ENCODE assay signal across 1 cellular context in genomic region chr16:23902223-23903000, GRCh38.
TF ChIP-seq lines count a peak whose summit lies in the region.

No MANE protein-coding gene starts in this region.

TF ChIP-seq in K562, 482 proteins besides CTCF, POLR2A, EP300 and RAD21 (continued from another document and continues in another):
- TF ChIP-seq ZBTB9 (CRISPR knock-in tag; IDR thresholded peaks at IDR 0.05) = no peak
- TF ChIP-seq SMARCA5 (IDR thresholded peaks at IDR 0.05) = peak; percentile 82
- TF ChIP-seq SRF (CRISPR knock-in tag; IDR thresholded peaks at IDR 0.05) = 0 out of 4 replicates have a peak, but pooled peaks of 1 of the 2 experiments have one; percentile 20
- TF ChIP-seq, protein P1, sequence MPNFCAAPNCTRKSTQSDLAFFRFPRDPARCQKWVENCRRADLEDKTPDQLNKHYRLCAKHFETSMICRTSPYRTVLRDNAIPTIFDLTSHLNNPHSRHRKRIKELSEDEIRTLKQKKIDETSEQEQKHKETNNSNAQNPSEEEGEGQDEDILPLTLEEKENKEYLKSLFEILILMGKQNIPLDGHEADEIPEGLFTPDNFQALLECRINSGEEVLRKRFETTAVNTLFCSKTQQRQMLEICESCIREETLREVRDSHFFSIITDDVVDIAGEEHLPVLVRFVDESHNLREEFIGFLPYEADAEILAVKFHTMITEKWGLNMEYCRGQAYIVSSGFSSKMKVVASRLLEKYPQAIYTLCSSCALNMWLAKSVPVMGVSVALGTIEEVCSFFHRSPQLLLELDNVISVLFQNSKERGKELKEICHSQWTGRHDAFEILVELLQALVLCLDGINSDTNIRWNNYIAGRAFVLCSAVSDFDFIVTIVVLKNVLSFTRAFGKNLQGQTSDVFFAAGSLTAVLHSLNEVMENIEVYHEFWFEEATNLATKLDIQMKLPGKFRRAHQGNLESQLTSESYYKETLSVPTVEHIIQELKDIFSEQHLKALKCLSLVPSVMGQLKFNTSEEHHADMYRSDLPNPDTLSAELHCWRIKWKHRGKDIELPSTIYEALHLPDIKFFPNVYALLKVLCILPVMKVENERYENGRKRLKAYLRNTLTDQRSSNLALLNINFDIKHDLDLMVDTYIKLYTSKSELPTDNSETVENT (CRISPR knock-in tag; IDR thresholded peaks at IDR 0.05) = no peak
- no peak for TF ChIP-seq BMI1 (IDR thresholded peaks at IDR 0.05; ENCODE audit: low read length)
- no peak for TF ChIP-seq THAP7 (CRISPR knock-in tag; IDR thresholded peaks at IDR 0.05)
- TF ChIP-seq HOXB6 (CRISPR knock-in tag; IDR thresholded peaks at IDR 0.05; ENCODE audit: borderline replicate concordance) = no peak
- TF ChIP-seq RBFOX2 (IDR thresholded peaks at IDR 0.05; ENCODE audit: low read depth, low read length) = no peak
- TF ChIP-seq, protein P2, sequence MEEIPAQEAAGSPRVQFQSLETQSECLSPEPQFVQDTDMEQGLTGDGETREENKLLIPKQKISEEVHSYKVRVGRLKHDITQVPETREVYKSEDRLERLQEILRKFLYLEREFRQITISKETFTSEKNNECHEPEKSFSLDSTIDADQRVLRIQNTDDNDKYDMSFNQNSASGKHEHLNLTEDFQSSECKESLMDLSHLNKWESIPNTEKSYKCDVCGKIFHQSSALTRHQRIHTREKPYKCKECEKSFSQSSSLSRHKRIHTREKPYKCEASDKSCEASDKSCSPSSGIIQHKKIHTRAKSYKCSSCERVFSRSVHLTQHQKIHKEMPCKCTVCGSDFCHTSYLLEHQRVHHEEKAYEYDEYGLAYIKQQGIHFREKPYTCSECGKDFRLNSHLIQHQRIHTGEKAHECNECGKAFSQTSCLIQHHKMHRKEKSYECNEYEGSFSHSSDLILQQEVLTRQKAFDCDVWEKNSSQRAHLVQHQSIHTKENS (CRISPR knock-in tag; IDR thresholded peaks at IDR 0.05) = no peak
- no peak for TF ChIP-seq ZNF766 (CRISPR knock-in tag; conservative IDR thresholded peaks at IDR 0.05)
- TF ChIP-seq ZNF668 (CRISPR knock-in tag; IDR thresholded peaks at IDR 0.05) = 0 out of 2 replicates have a peak, but pooled peaks have one; percentile 40
- no peak for TF ChIP-seq FOXA1 (IDR thresholded peaks at IDR 0.05; ENCODE audit: borderline replicate concordance)
- TF ChIP-seq TRIM25 (IDR thresholded peaks at IDR 0.05; ENCODE audit: borderline replicate concordance) = no peak
- no peak for TF ChIP-seq ZNF318 (IDR thresholded peaks at IDR 0.05; ENCODE audit: borderline replicate concordance in 1 of 2, low read depth in 1 of 2)
- peak; percentile 57 for TF ChIP-seq MEIS2 (IDR thresholded peaks at IDR 0.05; ENCODE audit: partially characterized antibody)
- no peak for TF ChIP-seq BHLHE40 (IDR thresholded peaks at IDR 0.05; ENCODE audit: low read length)
- TF ChIP-seq RFX1 (IDR thresholded peaks at IDR 0.05) = no peak
- TF ChIP-seq, protein P3, sequence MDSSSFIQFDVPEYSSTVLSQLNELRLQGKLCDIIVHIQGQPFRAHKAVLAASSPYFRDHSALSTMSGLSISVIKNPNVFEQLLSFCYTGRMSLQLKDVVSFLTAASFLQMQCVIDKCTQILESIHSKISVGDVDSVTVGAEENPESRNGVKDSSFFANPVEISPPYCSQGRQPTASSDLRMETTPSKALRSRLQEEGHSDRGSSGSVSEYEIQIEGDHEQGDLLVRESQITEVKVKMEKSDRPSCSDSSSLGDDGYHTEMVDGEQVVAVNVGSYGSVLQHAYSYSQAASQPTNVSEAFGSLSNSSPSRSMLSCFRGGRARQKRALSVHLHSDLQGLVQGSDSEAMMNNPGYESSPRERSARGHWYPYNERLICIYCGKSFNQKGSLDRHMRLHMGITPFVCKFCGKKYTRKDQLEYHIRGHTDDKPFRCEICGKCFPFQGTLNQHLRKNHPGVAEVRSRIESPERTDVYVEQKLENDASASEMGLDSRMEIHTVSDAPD (CRISPR knock-in tag; IDR thresholded peaks at IDR 0.05) = no peak
- no peak for TF ChIP-seq DIDO1 (tag; IDR thresholded peaks at IDR 0.05; ENCODE audit: low read depth)
- no peak for TF ChIP-seq NR2C2 (CRISPR knock-in tag; IDR thresholded peaks at IDR 0.05)
- TF ChIP-seq NR2C2 (tag; IDR thresholded peaks at IDR 0.05) = no peak
- no peak for TF ChIP-seq ZNF551 (CRISPR knock-in tag; IDR thresholded peaks at IDR 0.05)
- no peak for TF ChIP-seq SMARCB1 (IDR thresholded peaks at IDR 0.05; ENCODE audit: insufficient read length, low read depth)
- TF ChIP-seq NFE2 (IDR thresholded peaks at IDR 0.05; ENCODE audit: low read depth) = peak; percentile 55
- no peak for TF ChIP-seq PRMT5 (CRISPR knock-in tag; IDR thresholded peaks at IDR 0.05)
- TF ChIP-seq MAFG (tag; conservative IDR thresholded peaks at IDR 0.05) = no peak
- TF ChIP-seq BRD9 (IDR thresholded peaks at IDR 0.05; ENCODE audit: low read depth, partially characterized antibody) = peak; percentile 24
- TF ChIP-seq ZNF134 (CRISPR knock-in tag; conservative IDR thresholded peaks at IDR 0.05) = no peak
- no peak for TF ChIP-seq PML (IDR thresholded peaks at IDR 0.05; ENCODE audit: low read length)
- peak in 1 of 2 experiments; percentile 44; a peak in 1 of 4 replicates for TF ChIP-seq TBL1XR1 (IDR thresholded peaks at IDR 0.05; ENCODE audit: low read length in 2 of 2)
- TF ChIP-seq HDAC3 (IDR thresholded peaks at IDR 0.05; ENCODE audit: borderline replicate concordance, partially characterized antibody) = no peak
- TF ChIP-seq, protein P4, sequence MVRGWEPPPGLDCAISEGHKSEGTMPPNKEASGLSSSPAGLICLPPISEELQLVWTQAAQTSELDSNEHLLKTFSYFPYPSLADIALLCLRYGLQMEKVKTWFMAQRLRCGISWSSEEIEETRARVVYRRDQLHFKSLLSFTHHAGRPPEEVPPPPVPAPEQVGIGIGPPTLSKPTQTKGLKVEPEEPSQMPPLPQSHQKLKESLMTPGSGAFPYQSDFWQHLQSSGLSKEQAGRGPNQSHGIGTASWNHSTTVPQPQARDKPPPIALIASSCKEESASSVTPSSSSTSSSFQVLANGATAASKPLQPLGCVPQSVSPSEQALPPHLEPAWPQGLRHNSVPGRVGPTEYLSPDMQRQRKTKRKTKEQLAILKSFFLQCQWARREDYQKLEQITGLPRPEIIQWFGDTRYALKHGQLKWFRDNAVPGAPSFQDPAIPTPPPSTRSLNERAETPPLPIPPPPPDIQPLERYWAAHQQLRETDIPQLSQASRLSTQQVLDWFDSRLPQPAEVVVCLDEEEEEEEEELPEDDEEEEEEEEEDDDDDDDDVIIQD (CRISPR knock-in tag; IDR thresholded peaks at IDR 0.05) = no peak
- TF ChIP-seq ETS2 (tag; IDR thresholded peaks at IDR 0.05; ENCODE audit: borderline replicate concordance, poor library complexity, severe bottlenecking) = no peak
- peak; percentile 95 to 96 for TF ChIP-seq ETV6 (IDR thresholded peaks at IDR 0.05; ENCODE audit: borderline replicate concordance in 1 of 2, low read depth in 2 of 2, low read length in 1 of 2)
- TF ChIP-seq ETV6 (CRISPR knock-in tag; IDR thresholded peaks at IDR 0.05; ENCODE audit: borderline replicate concordance) = no peak
- TF ChIP-seq ARID1B (IDR thresholded peaks at IDR 0.05) = peak; percentile 24; the same call in 1 of the 2 replicates
- TF ChIP-seq ZBTB17 (CRISPR knock-in tag; IDR thresholded peaks at IDR 0.05) = no peak
- no peak for TF ChIP-seq CHD2 (IDR thresholded peaks at IDR 0.05; ENCODE audit: low read depth, low read length)
- no peak for TF ChIP-seq CHCHD3 (CRISPR knock-in tag; IDR thresholded peaks at IDR 0.05)
- peak; percentile 95 for TF ChIP-seq SMAD1 (IDR thresholded peaks at IDR 0.05; ENCODE audit: low read depth, low read length, partially characterized antibody)
- TF ChIP-seq ZNF217 (CRISPR knock-in tag; IDR thresholded peaks at IDR 0.05) = no peak
- no peak for TF ChIP-seq SOX6 (IDR thresholded peaks at IDR 0.05)
